Comparison of ENCODE assay signal across 20 cellular contexts in the genomic region with DNA sequence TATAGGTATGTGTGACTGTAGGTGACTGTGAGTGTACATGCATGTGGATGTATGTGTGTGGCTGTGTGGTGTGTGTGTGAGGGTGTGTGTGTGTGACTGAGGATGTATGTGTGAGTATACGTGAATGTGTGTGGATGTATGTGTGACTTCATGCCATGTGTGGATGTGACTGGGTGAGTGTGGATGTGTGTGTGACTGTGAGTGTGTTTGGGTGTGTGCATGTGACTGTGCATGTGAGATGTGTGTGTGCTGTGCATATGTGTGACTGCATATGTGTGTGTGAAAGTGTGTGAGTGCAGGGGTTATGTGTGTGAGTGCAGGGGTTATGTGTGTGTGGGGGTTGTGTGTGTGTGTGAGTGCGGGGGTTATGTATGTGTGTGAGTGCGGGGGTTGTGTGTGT. TPM values are rescaled to one million over a fixed set of nuclear protein-coding genes. Genes with fewer than 3 reads are reported as not detected.
DNase-seq lines count a peak whose midpoint lies in the region; ATAC-seq and TF ChIP-seq lines count a peak whose summit lies in the region.
"Had no signal": no experiment of that assay in that cellular context is flagged by ENCODE, and none has a peak within 500 bp of the region (broad histone marks: within the 10 kb centered on the region; RNA-seq: fewer than 3 reads in every experiment).

No MANE protein-coding gene starts in this region.

- intact Hi-C loops in activated CD8-positive, alpha-beta T cell treated with anti-CD3 and anti-CD28 coated beads for 36 hours (cut with micrococcal nuclease) = no loop called here

- no peak for ATAC-seq in activated CD8-positive, alpha-beta T cell treated with anti-CD3 and anti-CD28 coated beads for 36 hours
- no peak for ATAC-seq in HG03354 (IDR thresholded peaks at IDR 0.05; ENCODE audit: poor library complexity, severe bottlenecking, unreplicated experiment)
- no peak for ATAC-seq in HG03378 (IDR thresholded peaks at IDR 0.05; ENCODE audit: unreplicated experiment)
- ATAC-seq: stimulated activated naive CD8-positive, alpha-beta T cell treated with anti-CD3 and anti-CD28 coated beads, Interleukin-15, Interleukin-2, amounts not matched to agents 100 U/mL and 50 U/mL, for 24 hours had no signal

- H3K9me3 ChIP-seq in HEK293 (ENCODE audit: control insufficient read depth, insufficient read depth, low read depth, low read length) = no peaks in the 10 kb centered on the region
- H3K9me3 ChIP-seq in WERI-Rb-1 (ENCODE audit: severe bottlenecking) = no peaks in the 10 kb centered on the region
- H3K9me3 ChIP-seq: transverse colon had no signal

- H3K27ac Mint-ChIP-seq in immature natural killer cell = peak overlapping the region in 4 of 6 donors; percentile 0 to 42 (median 15)
- no peak overlapping the region for H3K27ac Mint-ChIP-seq in activated CD8-positive, alpha-beta T cell treated with anti-CD3 and anti-CD28 coated beads for 36 hours

- H3K4me1 Mint-ChIP-seq in immature natural killer cell = peaks cover 8 to 15% of the 10 kb centered on the region in 2 donors
- H3K4me1 Mint-ChIP-seq in activated CD8-positive, alpha-beta T cell treated with anti-CD3 and anti-CD28 coated beads for 36 hours (ENCODE audit: low read depth) = no peaks in the 10 kb centered on the region

- TF ChIP-seq CTCF in HEK293 (tag by site-specific recombination; IDR thresholded peaks at IDR 0.05) = no peak
- no peak for TF ChIP-seq CTCF in WERI-Rb-1 (IDR thresholded peaks at IDR 0.05; ENCODE audit: low read depth, low read length)
- no peak for TF ChIP-seq CTCF in activated CD8-positive, alpha-beta T cell treated with anti-CD3 and anti-CD28 coated beads for 36 hours (IDR thresholded peaks at IDR 0.05)

- H3K36me3 Mint-ChIP-seq in immature natural killer cell = no peaks in the 10 kb centered on the region
- no peaks in the 10 kb centered on the region for H3K36me3 Mint-ChIP-seq in activated CD8-positive, alpha-beta T cell treated with anti-CD3 and anti-CD28 coated beads for 36 hours (ENCODE audit: low read depth)

- H3K4me3 Mint-ChIP-seq in immature natural killer cell = no peak overlapping the region
- no peak overlapping the region for H3K4me3 Mint-ChIP-seq in activated CD8-positive, alpha-beta T cell treated with anti-CD3 and anti-CD28 coated beads for 36 hours

- peaks cover 0 to 6% (median 3%) of the 10 kb centered on the region in 3 donors for H3K27me3 Mint-ChIP-seq in immature natural killer cell (ENCODE audit: low read depth in 3 of 3)
- H3K27me3 Mint-ChIP-seq in activated CD8-positive, alpha-beta T cell treated with anti-CD3 and anti-CD28 coated beads for 36 hours = no peaks in the 10 kb centered on the region

- no peaks in the 10 kb centered on the region for H3K36me3 ChIP-seq in HEK293 (ENCODE audit: control insufficient read depth in 2 of 2, insufficient read depth in 1 of 2, low read length in 2 of 2)
- no peaks in the 10 kb centered on the region for H3K36me3 ChIP-seq in WERI-Rb-1
- H3K36me3 ChIP-seq: transverse colon had no signal

- no peak overlapping the region for H3K4me3 ChIP-seq in HEK293 (ENCODE audit: low read depth, low read length)
- no peak overlapping the region for H3K4me3 ChIP-seq in WERI-Rb-1 (ENCODE audit: low read depth, low read length)
- H3K4me3 ChIP-seq in skin epidermis = no peak overlapping the region
- H3K4me3 ChIP-seq: transverse colon had no signal

- H3K27ac ChIP-seq in HEK293 (ENCODE audit: extremely low read depth, low read depth, low read length) (no peak overlapping the region), WERI-Rb-1 (peak overlapping the region; percentile 59), skin epidermis (peak overlapping the region in 17 of 21 experiments; percentile 36 to 93 (median 83))
- H3K27ac ChIP-seq: transverse colon had no signal

- no peaks in the 10 kb centered on the region for H3K9me3 Mint-ChIP-seq in immature natural killer cell
- H3K9me3 Mint-ChIP-seq in activated CD8-positive, alpha-beta T cell treated with anti-CD3 and anti-CD28 coated beads for 36 hours = no peaks in the 10 kb centered on the region

- H3K4me1 ChIP-seq in HEK293 (ENCODE audit: control insufficient read depth, insufficient read depth, low read length) = peaks cover 7% of the 10 kb centered on the region

- H3K27me3 ChIP-seq in WERI-Rb-1 (ENCODE audit: insufficient read depth, low read depth, severe bottlenecking) = no peaks in the 10 kb centered on the region
- H3K27me3 ChIP-seq: transverse colon had no signal

- no peak for DNase-seq in WERI-Rb-1
- no peak for DNase-seq in immature natural killer cell
- no peak for DNase-seq in hippocampal formation (lab: John Stamatoyannopoulos, UW)
- no peak for DNase-seq in activated CD8-positive, alpha-beta T cell treated with anti-CD3 and anti-CD28 coated beads for 36 hours
- DNase-seq: activated CD4-positive, alpha-beta T cell treated with anti-CD3 and anti-CD28 coated beads for 4 hours; activated CD8-positive, alpha-beta memory T cell treated with anti-CD3 and anti-CD28 coated beads, Interleukin-2, amount 50 U/mL, for 4 hours; activated effector memory CD4-positive, alpha-beta T cell treated with Interleukin-2 at 50 U/mL for 16 hours; effector CD4-positive, alpha-beta T cell; head of caudate nucleus; KBM-7; NCI-H1048; NCI-H1930; NCI-H446; stimulated activated CD4-positive, alpha-beta T cell treated with anti-CD3 and anti-CD28 coated beads, Interleukin-2, amount 100 ng/mL, for 24 hours; stimulated activated naive CD8-positive, alpha-beta T cell treated with anti-CD3 and anti-CD28 coated beads, Interleukin-15, Interleukin-2, amounts not matched to agents 100 U/mL and 50 U/mL, for 24 hours; transverse colon had no signal

- CTCF ChIA-PET in HEK293 (lab: Yijun Ruan, JAX) = no interaction called here
- CTCF ChIA-PET in activated CD8-positive, alpha-beta T cell treated with anti-CD3 and anti-CD28 coated beads for 36 hours (lab: Charles Lee) = interaction anchor here (1.1 kb wide), 1 partner anchor 74 kb away, joined by 5 read pairs; no protein-coding TSS in a partner anchor

- POLR2A ChIA-PET in HEK293 (lab: Yijun Ruan, JAX) = no interaction called here
- POLR2A ChIA-PET in activated CD8-positive, alpha-beta T cell treated with anti-CD3 and anti-CD28 coated beads for 36 hours (lab: Charles Lee) = no interaction called here

TF ChIP-seq in HEK293, 187 proteins besides CTCF, POLR2A, EP300 and RAD21 (continues in another document):
- TF ChIP-seq ZBTB20 (tag by site-specific recombination; IDR thresholded peaks at IDR 0.05) (no peak), MYNN (tag by site-specific recombination; IDR thresholded peaks at IDR 0.05; ENCODE audit: borderline replicate concordance) (peak; percentile 33; the same call in 1 of the 2 replicates), ZNF221 (tag by site-specific recombination; IDR thresholded peaks at IDR 0.05; ENCODE audit: borderline replicate concordance) (no peak), ZNF677 (tag by site-specific recombination; IDR thresholded peaks at IDR 0.05) (no peak), MZF1 (tag by site-specific recombination; IDR thresholded peaks at IDR 0.05; ENCODE audit: borderline replicate concordance) (no peak), ZBTB21 (tag by site-specific recombination; IDR thresholded peaks at IDR 0.05) (no peak), ZNF324 (tag by site-specific recombination; IDR thresholded peaks at IDR 0.05) (no peak), ZNF777 (tag by site-specific recombination; IDR thresholded peaks at IDR 0.05; ENCODE audit: borderline replicate concordance) (no peak), ZIC2 (tag by site-specific recombination; IDR thresholded peaks at IDR 0.05) (no peak), ZNF521 (tag by site-specific recombination; IDR thresholded peaks at IDR 0.05) (no peak), ZNF776 (tag by site-specific recombination; IDR thresholded peaks at IDR 0.05; ENCODE audit: borderline replicate concordance) (peak; percentile 62; the same call in 1 of the 2 replicates), KLF1 (tag by site-specific recombination; IDR thresholded peaks at IDR 0.05) (0 out of 2 replicates have a peak, but pooled peaks have one; percentile 7), ZNF292 (tag by site-specific recombination; IDR thresholded peaks at IDR 0.05; ENCODE audit: borderline replicate concordance, low read depth) (no peak)
- TF ChIP-seq, protein P1, sequence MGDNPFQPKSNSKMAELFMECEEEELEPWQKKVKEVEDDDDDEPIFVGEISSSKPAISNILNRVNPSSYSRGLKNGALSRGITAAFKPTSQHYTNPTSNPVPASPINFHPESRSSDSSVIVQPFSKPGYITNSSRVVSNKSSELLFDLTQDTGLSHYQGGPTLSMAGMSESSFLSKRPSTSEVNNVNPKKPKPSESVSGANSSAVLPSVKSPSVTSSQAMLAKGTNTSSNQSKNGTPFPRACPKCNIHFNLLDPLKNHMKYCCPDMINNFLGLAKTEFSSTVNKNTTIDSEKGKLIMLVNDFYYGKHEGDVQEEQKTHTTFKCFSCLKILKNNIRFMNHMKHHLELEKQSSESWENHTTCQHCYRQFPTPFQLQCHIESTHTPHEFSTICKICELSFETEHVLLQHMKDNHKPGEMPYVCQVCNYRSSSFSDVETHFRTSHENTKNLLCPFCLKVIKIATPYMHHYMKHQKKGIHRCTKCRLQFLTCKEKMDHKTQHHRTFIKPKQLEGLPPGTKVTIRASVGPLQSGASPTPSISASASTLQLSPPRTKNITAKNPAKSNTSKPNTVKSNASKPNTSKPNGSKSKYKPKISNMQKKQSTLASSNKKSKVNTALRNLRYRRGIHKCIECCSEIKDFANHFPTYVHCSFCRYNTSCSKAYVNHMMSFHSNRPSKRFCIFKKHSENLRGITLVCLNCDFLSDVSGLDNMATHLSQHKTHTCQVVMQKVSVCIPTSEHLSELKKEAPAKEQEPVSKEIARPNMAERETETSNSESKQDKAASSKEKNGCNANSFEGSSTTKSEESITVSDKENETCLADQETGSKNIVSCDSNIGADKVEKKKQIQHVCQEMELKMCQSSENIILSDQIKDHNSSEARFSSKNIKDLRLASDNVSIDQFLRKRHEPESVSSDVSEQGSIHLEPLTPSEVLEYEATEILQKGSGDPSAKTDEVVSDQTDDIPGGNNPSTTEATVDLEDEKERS (tag by site-specific recombination; IDR thresholded peaks at IDR 0.05) = no peak
- TF ChIP-seq, protein P2, sequence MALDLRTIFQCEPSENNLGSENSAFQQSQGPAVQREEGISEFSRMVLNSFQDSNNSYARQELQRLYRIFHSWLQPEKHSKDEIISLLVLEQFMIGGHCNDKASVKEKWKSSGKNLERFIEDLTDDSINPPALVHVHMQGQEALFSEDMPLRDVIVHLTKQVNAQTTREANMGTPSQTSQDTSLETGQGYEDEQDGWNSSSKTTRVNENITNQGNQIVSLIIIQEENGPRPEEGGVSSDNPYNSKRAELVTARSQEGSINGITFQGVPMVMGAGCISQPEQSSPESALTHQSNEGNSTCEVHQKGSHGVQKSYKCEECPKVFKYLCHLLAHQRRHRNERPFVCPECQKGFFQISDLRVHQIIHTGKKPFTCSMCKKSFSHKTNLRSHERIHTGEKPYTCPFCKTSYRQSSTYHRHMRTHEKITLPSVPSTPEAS (tag by site-specific recombination; IDR thresholded peaks at IDR 0.05) = peak; percentile 64

RNA-seq across cellular contexts. Expression of a gene that starts 42.3 kb away (rescaled TPM):
- polyA plus RNA-seq in immature natural killer cell = 1 to 10 TPM; 1.0 to 4.4 (median 1.9) TPM
- 10 to 100 TPM; 23.2 to 23.8 TPM for total RNA-seq in activated CD8-positive, alpha-beta T cell treated with anti-CD3 and anti-CD28 coated beads for 36 hours
